8 cellular contexts compared by ENCODE assay signal in the genomic region with DNA sequence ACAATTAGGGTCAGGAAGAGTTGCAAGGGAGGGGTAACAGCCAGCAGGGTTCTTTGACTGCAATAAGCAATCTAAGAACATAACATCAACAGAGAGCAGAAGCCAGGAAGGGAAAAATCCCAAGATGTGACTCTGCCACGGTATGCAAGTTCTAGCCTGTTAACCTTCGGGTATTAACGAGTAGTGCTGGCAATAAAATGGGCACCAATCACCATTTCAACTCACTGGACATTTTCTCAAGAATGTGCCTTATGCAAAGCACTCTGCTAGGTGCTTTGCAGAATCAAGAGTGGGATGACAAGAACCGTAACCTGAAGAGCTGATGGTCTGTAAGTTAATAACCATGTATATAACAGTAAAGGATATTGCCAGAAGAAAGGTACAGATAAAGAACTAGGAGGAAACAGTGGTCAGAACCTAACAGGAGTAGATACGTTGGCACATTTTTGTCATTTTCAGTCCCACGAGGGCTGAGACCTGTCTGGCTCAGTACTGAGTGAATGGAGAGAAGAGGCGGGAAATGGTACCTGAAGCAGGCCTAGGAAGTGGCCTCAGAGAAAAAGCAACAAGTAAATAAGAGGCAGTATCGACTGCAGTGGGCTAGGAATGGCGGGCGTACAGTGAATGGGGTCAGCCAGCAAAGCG. TPM values are rescaled to one million over a fixed set of nuclear protein-coding genes. Genes with fewer than 3 reads are reported as not detected.
DNase-seq lines count a peak whose midpoint lies in the region; ATAC-seq and TF ChIP-seq lines count a peak whose summit lies in the region.

No MANE protein-coding gene starts in this region.

- peak; percentile 3 for DNase-seq in stimulated activated CD8-positive, alpha-beta memory T cell treated with anti-CD3 and anti-CD28 coated beads, Interleukin-12 subunit alpha, Interleukin-12 subunit beta, amount 100 ng/mL, for 4 hours (ENCODE audit: low read depth)
- no peak for DNase-seq in stimulated activated CD8-positive, alpha-beta memory T cell treated with anti-CD3 and anti-CD28 coated beads, Interleukin-4, amount 100 ng/mL, for 48 hours
- DNase-seq in RWPE1 (ENCODE audit: low spot score) (peak; percentile 19), endodermal cell (no peak), natural killer cell (no peak), GOT3 (lab: John Stamatoyannopoulos, UW) (no peak)

- H3K27me3 Mint-ChIP-seq in endodermal cell (ENCODE audit: insufficient read depth) (no peaks in the 10 kb centered on the region), natural killer cell (ENCODE audit: low read depth in 2 of 2) (no peaks in the 10 kb centered on the region)

- H3K36me3 Mint-ChIP-seq in endodermal cell (ENCODE audit: low read depth) (peaks cover 21% of the 10 kb centered on the region), natural killer cell (no peaks in the 10 kb centered on the region)

- peak overlapping the region; percentile 93 for H3K4me3 ChIP-seq in endodermal cell (ENCODE audit: low read length)

- H3K27ac ChIP-seq in RWPE1 (peak overlapping the region; percentile 95), endodermal cell (ENCODE audit: low read depth, low read length) (peak overlapping the region; percentile 48)

- H3K4me3 Mint-ChIP-seq in endodermal cell (peak overlapping the region; percentile 95), natural killer cell (peak overlapping the region; percentile 91)

- no peak for TF ChIP-seq CTCF in RWPE1 (conservative IDR thresholded peaks at IDR 0.05; ENCODE audit: low read depth)
- TF ChIP-seq CTCF in endodermal cell (conservative IDR thresholded peaks at IDR 0.05), result no peak
- TF ChIP-seq CTCF in natural killer cell (IDR thresholded peaks at IDR 0.05), result no peak

- no peaks in the 10 kb centered on the region for H3K9me3 ChIP-seq in endodermal cell (ENCODE audit: control insufficient read depth, low read length)

- no peaks in the 10 kb centered on the region for H3K4me1 ChIP-seq in endodermal cell (ENCODE audit: control insufficient read depth, insufficient read depth, low read length)

- H3K27ac Mint-ChIP-seq in endodermal cell, result peak overlapping the region; percentile 93
- H3K27ac Mint-ChIP-seq in natural killer cell, result peak overlapping the region; percentile 80 to 91

- H3K4me1 Mint-ChIP-seq in endodermal cell (peaks cover 27% of the 10 kb centered on the region), natural killer cell (peaks cover 40 to 50% of the 10 kb centered on the region in 2 donors)

- ATAC-seq in HG02943 (IDR thresholded peaks at IDR 0.05; ENCODE audit: low read depth, unreplicated experiment), result peak; percentile 9
- peak in 1 of 3 donors; percentile 1 for ATAC-seq in natural killer cell
- no peak for ATAC-seq in GM19351 (IDR thresholded peaks at IDR 0.05; ENCODE audit: unreplicated experiment)

- CTCF ChIA-PET in RWPE1 (lab: Yijun Ruan, JAX), result no interaction called here

- peaks cover 19% of the 10 kb centered on the region for H3K36me3 ChIP-seq in endodermal cell (ENCODE audit: control insufficient read depth, insufficient read depth, low read length)

- intact Hi-C loops in natural killer cell (cut with micrococcal nuclease), result loop anchor here (2.0 to 10.0 kb wide), 3 partner anchors 41 to 761 kb away; partner anchors contain the start of gene SEC24B

- no peaks in the 10 kb centered on the region for H3K27me3 ChIP-seq in endodermal cell (ENCODE audit: control insufficient read depth, insufficient read depth, low read length, poor library complexity, severe bottlenecking)

- 20 to 30% methylated on average over 7 to 11 of the region's 11 CpGs for WGBS in endodermal cell (ENCODE audit: insufficient coverage in 1 of 2, insufficient read length in 1 of 2), 2 experiments

- H3K9ac ChIP-seq in endodermal cell (ENCODE audit: extremely low read depth, low read length, poor library complexity, severe bottlenecking), result peak overlapping the region; percentile 64

- POLR2A ChIA-PET in RWPE1 (lab: Yijun Ruan, JAX; ENCODE audit: low non-redundant PET), result no interaction called here

- H3K9me3 Mint-ChIP-seq in endodermal cell (no peaks in the 10 kb centered on the region), natural killer cell (no peaks in the 10 kb centered on the region)

RNA-seq across cellular contexts. Expression of gene ELOVL6, which starts 2.7 kb away (rescaled TPM):
- 10 to 100 TPM; 43.5 to 44.8 TPM for total RNA-seq in endodermal cell
- polyA plus RNA-seq in endodermal cell (2013, experiment 1 of 2), result 70.5 TPM
- polyA plus RNA-seq in endodermal cell (2013, experiment 2 of 2), result 72.7 TPM
- total RNA-seq in natural killer cell, result 10 to 100 TPM; 25.0 to 35.2 (median 30.9) TPM

Comparison
In these comparisons a context has a peak if more than half of its experiments do, and no peak if none do; other contexts are left out.
1. DNase-seq: peak in stimulated activated CD8-positive, alpha-beta memory T cell treated with anti-CD3 and anti-CD28 coated beads, Interleukin-12 subunit alpha, Interleukin-12 subunit beta, amount 100 ng/mL, for 4 hours (single experiment) and RWPE1 (single experiment); none in stimulated activated CD8-positive, alpha-beta memory T cell treated with anti-CD3 and anti-CD28 coated beads, Interleukin-4, amount 100 ng/mL, for 48 hours (single experiment), endodermal cell (single experiment), natural killer cell (single experiment) and GOT3 (single experiment).